ENCODE assay signal across 22 cellular contexts in the genomic region with DNA sequence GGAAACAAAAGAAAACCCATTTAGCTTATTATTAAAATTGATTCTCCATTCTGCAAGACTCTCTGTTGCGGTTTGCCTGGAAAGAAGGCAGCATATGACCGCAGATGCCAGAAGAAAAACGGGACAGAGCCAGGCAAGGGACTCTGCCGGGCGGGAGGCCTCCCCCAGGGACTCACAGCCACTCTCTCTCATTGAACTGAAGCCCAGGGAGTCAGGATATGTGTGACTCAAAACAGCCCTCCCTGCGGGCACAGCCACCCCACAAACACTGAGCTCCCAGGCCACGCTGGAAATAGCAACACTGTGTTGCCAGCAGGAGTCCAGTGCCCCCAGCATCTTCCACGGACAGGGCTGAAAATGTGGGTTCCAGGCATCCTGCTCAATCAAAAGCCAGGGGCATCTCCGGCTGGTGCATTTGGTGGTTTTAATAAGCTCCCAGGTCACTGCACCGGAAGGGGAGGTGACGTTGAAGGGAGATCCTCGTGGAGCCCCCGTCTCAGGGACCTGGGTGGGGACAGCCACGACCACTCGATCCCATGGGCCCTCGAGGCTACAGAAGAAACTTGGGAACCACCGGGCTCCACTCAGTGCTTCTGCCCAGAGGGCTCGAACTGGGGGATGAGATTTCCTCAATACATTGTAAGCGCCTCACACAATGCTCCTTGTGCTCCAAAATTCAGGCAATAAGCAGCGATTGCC.
A peak's percentile ranks its signal among the peaks of the same experiment; 100 is the strongest.
DNase-seq lines count a peak whose midpoint lies in the region; ATAC-seq and TF ChIP-seq lines count a peak whose summit lies in the region.
"Had no signal": no experiment of that assay in that cellular context is flagged by ENCODE, and none has a peak within 500 bp of the region (broad histone marks: within the 10 kb centered on the region; RNA-seq: fewer than 3 reads in every experiment).

No MANE protein-coding gene starts in this region.

- H3K4me3 ChIP-seq in left ventricle myocardium inferior (no peak overlapping the region), astrocyte of the cerebellum (ENCODE audit: low read depth, low read length) (no peak overlapping the region), osteoblast (ENCODE audit: insufficient read depth, low read length) (no peak overlapping the region), aorta (ENCODE audit: low read length in 2 of 2) (no peak overlapping the region)
- H3K4me3 ChIP-seq: GM23338 had no signal

- no peaks in the 10 kb centered on the region for H4K20me1 ChIP-seq in osteoblast (ENCODE audit: insufficient read depth, low read length)

- H3K4me2 ChIP-seq in osteoblast (ENCODE audit: insufficient read depth, low read length) = no peak overlapping the region
- H3K4me2 ChIP-seq: GM23338, SK-N-SH had no signal

- H2AFZ ChIP-seq in osteoblast (ENCODE audit: low read length) = no peak overlapping the region
- H2AFZ ChIP-seq: GM23338 had no signal

- H3K27me3 ChIP-seq in left ventricle myocardium inferior (ENCODE audit: low read depth) (peaks cover 80% of the 10 kb centered on the region), osteoblast (ENCODE audit: insufficient read depth, low read length) (no peaks in the 10 kb centered on the region), aorta (ENCODE audit: control insufficient read depth in 1 of 2, insufficient read depth in 2 of 2, low read length in 1 of 2) (no peaks in the 10 kb centered on the region)

- in situ Hi-C loops in astrocyte of the cerebellum (cut with HindIII; ENCODE audit: low sequenced_read_pairs) = no loop called here

- H3K27ac ChIP-seq in left ventricle myocardium inferior (replicated peaks) (no peak overlapping the region), osteoblast (ENCODE audit: low read depth, low read length) (no peak overlapping the region), aorta (ENCODE audit: low read depth in 1 of 2, low read length in 2 of 2) (no peak overlapping the region)

- TF ChIP-seq CTCF in left ventricle myocardium inferior (IDR thresholded peaks at IDR 0.05; ENCODE audit: borderline replicate concordance) (no peak), astrocyte of the cerebellum (IDR thresholded peaks at IDR 0.05; ENCODE audit: low read depth, low read length, missing control alignments) (no peak), osteoblast (IDR thresholded peaks at IDR 0.05; ENCODE audit: extremely low read depth, low read depth, low read length) (no peak)

- intact Hi-C loops in left cardiac atrium (cut with DNase I) = no loop called here
- intact Hi-C loops in left ventricle myocardium inferior (cut with micrococcal nuclease) = no loop called here
- intact Hi-C loops in aorta (cut with DNase I) = no loop called here

- ATAC-seq in left cardiac atrium (no peak), aorta (ENCODE audit: low FRiP score) (no peak), HG03432 (IDR thresholded peaks at IDR 0.05; ENCODE audit: unreplicated experiment) (no peak)
- ATAC-seq: GM23338 had no signal

- H3K4me1 ChIP-seq in left ventricle myocardium inferior (no peaks in the 10 kb centered on the region), osteoblast (ENCODE audit: insufficient read depth, low read length) (no peaks in the 10 kb centered on the region), aorta (ENCODE audit: control insufficient read depth in 1 of 2, insufficient read depth in 2 of 2, low read length in 2 of 2) (no peaks in the 10 kb centered on the region)

- H3K36me3 ChIP-seq in left ventricle myocardium inferior = no peaks in the 10 kb centered on the region
- no peaks in the 10 kb centered on the region for H3K36me3 ChIP-seq in osteoblast (ENCODE audit: insufficient read depth, low read length)
- no peaks in the 10 kb centered on the region for H3K36me3 ChIP-seq in aorta (ENCODE audit: control insufficient read depth in 1 of 2, insufficient read depth in 2 of 2, low read length in 1 of 2)

- no peaks in the 10 kb centered on the region for H3K79me2 ChIP-seq in osteoblast (ENCODE audit: insufficient read depth, low read length)

- H3K9me3 ChIP-seq in left ventricle myocardium inferior (replicated peaks) = no peaks in the 10 kb centered on the region
- no peaks in the 10 kb centered on the region for H3K9me3 ChIP-seq in osteoblast (ENCODE audit: low read depth, low read length)
- no peaks in the 10 kb centered on the region for H3K9me3 ChIP-seq in aorta (ENCODE audit: control insufficient read depth, low read length)
- H3K9me3 ChIP-seq: SK-N-SH had no signal

- DNase-seq in left cardiac atrium = peak; percentile 12
- DNase-seq in left ventricle myocardium inferior = no peak
- DNase-seq in astrocyte of the cerebellum (ENCODE audit: low read depth) = peak; percentile 27
- DNase-seq in osteoblast (ENCODE audit: insufficient read length, low spot score, missing footprints) = peak; percentile 75
- peak; percentile 32 to 61 for DNase-seq in aorta
- DNase-seq in NCI-H524 (lab: John Stamatoyannopoulos, UW) = no peak
- no peak for DNase-seq in NCI-H1105 treated with DMSO at 0.1 percent for 48 hours (lab: John Stamatoyannopoulos, UW)
- DNase-seq: 8988T; CD4-positive, CD25-positive, alpha-beta regulatory T cell; DMS153; H9; HFFc6; Karpas-422; NCI-H1092 treated with DMSO at 0.1 percent for 48 hours; NCI-H1436 treated with DMSO at 0.1 percent for 48 hours; NCI-H187 treated with DMSO at 0.1 percent for 48 hours; NCI-H446; NCI-H526 treated with DMSO at 0.1 percent for 48 hours; SK-N-SH; SW 1271 had no signal

- WGBS in aorta, 2 donors = 50 to 71% methylated on average over 20 of the region's 20 CpGs

Comparison
In these comparisons a context has a peak if more than half of its experiments do, and no peak if none do; other contexts are left out.
1. DNase-seq: peak in left cardiac atrium (single experiment), astrocyte of the cerebellum (single experiment), osteoblast (single experiment) and aorta (2 of 2); none in left ventricle myocardium inferior (single experiment), NCI-H524 (0 of 2) and NCI-H1105 treated with DMSO at 0.1 percent for 48 hours (single experiment).